ENCODE assay signal across 1 cellular context in genomic region chr16:19003935-19004334, GRCh38.
TF ChIP-seq lines count a peak whose summit lies in the region.

No MANE protein-coding gene starts in this region.

TF ChIP-seq in HEK293, 187 proteins besides CTCF, POLR2A, EP300 and RAD21 (continued from another document):
- TF ChIP-seq, protein P1, sequence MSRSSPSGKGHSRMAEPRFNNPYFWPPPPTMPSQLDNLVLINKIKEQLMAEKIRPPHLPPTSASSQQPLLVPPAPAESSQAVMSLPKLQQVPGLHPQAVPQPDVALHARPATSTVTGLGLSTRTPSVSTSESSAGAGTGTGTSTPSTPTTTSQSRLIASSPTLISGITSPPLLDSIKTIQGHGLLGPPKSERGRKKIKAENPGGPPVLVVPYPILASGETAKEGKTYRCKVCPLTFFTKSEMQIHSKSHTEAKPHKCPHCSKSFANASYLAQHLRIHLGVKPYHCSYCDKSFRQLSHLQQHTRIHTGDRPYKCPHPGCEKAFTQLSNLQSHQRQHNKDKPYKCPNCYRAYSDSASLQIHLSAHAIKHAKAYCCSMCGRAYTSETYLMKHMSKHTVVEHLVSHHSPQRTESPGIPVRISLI (tag by site-specific recombination; IDR thresholded peaks at IDR 0.05), result 0 out of 2 replicates have a peak, but pooled peaks have one; percentile 37
TF ChIP-seq in HEK293: peak in this region for 3.
